20 cellular contexts compared by ENCODE assay signal in the genomic region with DNA sequence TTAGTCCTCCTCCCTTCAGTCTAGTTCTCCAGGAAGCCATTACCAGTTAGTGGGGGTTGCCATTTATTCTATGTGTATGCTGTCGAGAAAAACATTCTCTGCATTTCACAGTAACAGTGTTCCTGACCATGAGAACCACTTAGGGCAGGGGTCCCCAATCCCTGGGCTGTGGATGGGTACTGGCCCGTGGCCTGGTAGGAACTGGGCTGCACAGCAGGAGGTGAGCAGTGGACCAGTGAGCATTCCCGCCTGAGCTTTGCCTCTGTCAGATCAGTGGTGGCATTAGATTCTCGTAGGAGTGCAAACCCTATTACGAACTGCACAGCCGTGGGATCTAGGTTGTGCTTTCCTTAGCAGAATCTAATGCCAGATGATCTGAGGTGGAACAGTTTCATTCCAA. TPM values are rescaled to one million over a fixed set of nuclear protein-coding genes. Genes with fewer than 3 reads are reported as not detected.
DNase-seq lines count a peak whose midpoint lies in the region; ATAC-seq and FAIRE-seq lines count a peak whose summit lies in the region.
"Had no signal": no experiment of that assay in that cellular context is flagged by ENCODE, and none has a peak within 500 bp of the region (broad histone marks: within the 10 kb centered on the region; RNA-seq: fewer than 3 reads in every experiment).

No MANE protein-coding gene starts in this region.

- 87 to 88% methylated on average over 6 of the region's 6 CpGs for WGBS in aorta, 2 donors

- no peak overlapping the region for H3K27ac ChIP-seq in aorta (ENCODE audit: low read depth in 1 of 2, low read length in 2 of 2)
- H3K27ac ChIP-seq: gastroesophageal sphincter, left lung, ovary had no signal

- H3K4me1 Mint-ChIP-seq in activated T-cell treated with anti-CD3 and anti-CD28 coated beads, Interleukin-2, amount 50 U/mL, for 4 hours (ENCODE audit: low read depth), result peaks cover 74% of the 10 kb centered on the region
- H3K4me1 Mint-ChIP-seq in activated naive CD8-positive, alpha-beta T cell treated with anti-CD3 and anti-CD28 coated beads for 36 hours, result peaks cover 59% of the 10 kb centered on the region
- peaks cover 63 to 87% of the 10 kb centered on the region in 2 donors for H3K4me1 Mint-ChIP-seq in natural killer cell treated with Interleukin-12 subunit alpha and Interleukin-12 subunit beta and Interleukin-15 and Interleukin-18, amount 100 ng/mL, for 72 hours (ENCODE audit: low read depth in 2 of 2)

- no peaks in the 10 kb centered on the region for H3K36me3 ChIP-seq in aorta (ENCODE audit: control insufficient read depth in 1 of 2, insufficient read depth in 2 of 2, low read length in 1 of 2)
- H3K36me3 ChIP-seq: gastroesophageal sphincter, left lung, ovary had no signal

- FAIRE-seq in GM18507 (lab: Jason Lieb, UNC), result peak; percentile 38

- peak overlapping the region; percentile 20 for H3K4me3 Mint-ChIP-seq in activated T-cell treated with anti-CD3 and anti-CD28 coated beads, Interleukin-2, amount 50 U/mL, for 4 hours
- no peak overlapping the region for H3K4me3 Mint-ChIP-seq in activated naive CD8-positive, alpha-beta T cell treated with anti-CD3 and anti-CD28 coated beads for 36 hours
- peak overlapping the region; percentile 83 for H3K4me3 Mint-ChIP-seq in natural killer cell treated with Interleukin-12 subunit alpha and Interleukin-12 subunit beta and Interleukin-15 and Interleukin-18, amount 100 ng/mL, for 72 hours

- H3K4me3 ChIP-seq in aorta (ENCODE audit: low read length in 2 of 2), result no peak overlapping the region
- H3K4me3 ChIP-seq: gastroesophageal sphincter, left lung, ovary had no signal

- DNase-seq in activated T-cell treated with anti-CD3 and anti-CD28 coated beads, Interleukin-2, amount 50 U/mL, for 4 hours, result no peak
- DNase-seq in activated T-cell treated with anti-CD3 and anti-CD28 coated beads, Interleukin-2, amount 50 U/mL, for 48 hours, result no peak
- DNase-seq in GM18507 (ENCODE audit: extremely low spot score, insufficient read length, low read depth) (no peak), aorta (no peak), NCI-H774 (lab: John Stamatoyannopoulos, UW) (no peak)
- DNase-seq in activated naive CD8-positive, alpha-beta T cell treated with anti-CD3 and anti-CD28 coated beads for 36 hours, result no peak
- DNase-seq in natural killer cell treated with Interleukin-12 subunit alpha and Interleukin-12 subunit beta and Interleukin-15 and Interleukin-18, amount 100 ng/mL, for 72 hours (ENCODE audit: low spot score), result no peak
- DNase-seq: activated CD4-positive, CD25-positive, alpha-beta regulatory T cell treated with anti-CD3 and anti-CD28 coated beads, Interleukin-2, amount 50 U/mL, for 72 hours; Calu3; IMR-90; left lung; NCI-H2029 treated with DMSO at 0.1 percent for 48 hours; NCI-H524 treated with DMSO at 0.1 percent for 48 hours; ovary; SHP77 treated with DMSO at 0.1 percent for 48 hours; stimulated activated CD4-positive, alpha-beta T cell treated with anti-CD3 and anti-CD28 coated beads, Interleukin-2, amount 100 ng/mL, for 24 hours; substantia nigra; T-helper 9 cell had no signal

- H3K9me3 ChIP-seq in aorta (ENCODE audit: control insufficient read depth, low read length), result no peaks in the 10 kb centered on the region
- H3K9me3 ChIP-seq: gastroesophageal sphincter, left lung, ovary had no signal

- H3K27me3 Mint-ChIP-seq in activated T-cell treated with anti-CD3 and anti-CD28 coated beads, Interleukin-2, amount 50 U/mL, for 4 hours (ENCODE audit: low read depth), result no peaks in the 10 kb centered on the region
- no peaks in the 10 kb centered on the region for H3K27me3 Mint-ChIP-seq in activated naive CD8-positive, alpha-beta T cell treated with anti-CD3 and anti-CD28 coated beads for 36 hours
- H3K27me3 Mint-ChIP-seq in natural killer cell treated with Interleukin-12 subunit alpha and Interleukin-12 subunit beta and Interleukin-15 and Interleukin-18, amount 100 ng/mL, for 72 hours, result no peaks in the 10 kb centered on the region

- H3K27me3 ChIP-seq in aorta (ENCODE audit: control insufficient read depth in 1 of 2, insufficient read depth in 2 of 2, low read length in 1 of 2), result no peaks in the 10 kb centered on the region
- H3K27me3 ChIP-seq: gastroesophageal sphincter, left lung, ovary had no signal

- H3K27ac Mint-ChIP-seq in activated naive CD8-positive, alpha-beta T cell treated with anti-CD3 and anti-CD28 coated beads for 36 hours, result peak overlapping the region; percentile 71
- H3K27ac Mint-ChIP-seq in natural killer cell treated with Interleukin-12 subunit alpha and Interleukin-12 subunit beta and Interleukin-15 and Interleukin-18, amount 100 ng/mL, for 72 hours, result peak overlapping the region; percentile 88 to 97

- intact Hi-C loops in aorta (cut with DNase I), result no loop called here

- H3K36me3 Mint-ChIP-seq in activated T-cell treated with anti-CD3 and anti-CD28 coated beads, Interleukin-2, amount 50 U/mL, for 4 hours (ENCODE audit: insufficient read depth), result peaks cover 60% of the 10 kb centered on the region
- H3K36me3 Mint-ChIP-seq in activated naive CD8-positive, alpha-beta T cell treated with anti-CD3 and anti-CD28 coated beads for 36 hours, result peaks cover 80% of the 10 kb centered on the region
- peaks cover 44% of the 10 kb centered on the region for H3K36me3 Mint-ChIP-seq in natural killer cell treated with Interleukin-12 subunit alpha and Interleukin-12 subunit beta and Interleukin-15 and Interleukin-18, amount 100 ng/mL, for 72 hours

- ATAC-seq in activated T-cell treated with anti-CD3 and anti-CD28 coated beads, Interleukin-2, amount 50 U/mL, for 4 hours, result no peak
- no peak for ATAC-seq in natural killer cell treated with Interleukin-12 subunit alpha and Interleukin-12 subunit beta and Interleukin-15 and Interleukin-18, amount 100 ng/mL, for 72 hours
- no peak for ATAC-seq in aorta (ENCODE audit: low FRiP score)
- no peak for ATAC-seq in GM18520 (IDR thresholded peaks at IDR 0.05; ENCODE audit: unreplicated experiment)
- ATAC-seq: gastroesophageal sphincter, left lung had no signal

- no peaks in the 10 kb centered on the region for H3K4me1 ChIP-seq in aorta (ENCODE audit: control insufficient read depth in 1 of 2, insufficient read depth in 2 of 2, low read length in 2 of 2)
- H3K4me1 ChIP-seq: gastroesophageal sphincter had no signal

- H3K9me3 Mint-ChIP-seq in activated T-cell treated with anti-CD3 and anti-CD28 coated beads, Interleukin-2, amount 50 U/mL, for 4 hours, result no peaks in the 10 kb centered on the region
- peaks cover 5% of the 10 kb centered on the region for H3K9me3 Mint-ChIP-seq in activated naive CD8-positive, alpha-beta T cell treated with anti-CD3 and anti-CD28 coated beads for 36 hours
- peaks cover 2% of the 10 kb centered on the region for H3K9me3 Mint-ChIP-seq in natural killer cell treated with Interleukin-12 subunit alpha and Interleukin-12 subunit beta and Interleukin-15 and Interleukin-18, amount 100 ng/mL, for 72 hours

RNA-seq across cellular contexts. Expression of gene ITGA4, which starts 15.8 kb away (rescaled TPM):
- 10 to 100 TPM; 33.6 to 58.0 (median 45.4) TPM for total RNA-seq in activated T-cell treated with anti-CD3 and anti-CD28 coated beads, Interleukin-2, amount 50 U/mL, for 4 hours
- 10 to 100 TPM; 71.9 to 74.8 TPM for total RNA-seq in activated naive CD8-positive, alpha-beta T cell treated with anti-CD3 and anti-CD28 coated beads for 36 hours
- total RNA-seq in natural killer cell treated with Interleukin-12 subunit alpha and Interleukin-12 subunit beta and Interleukin-15 and Interleukin-18, amount 100 ng/mL, for 72 hours, result 100 to 1,000 TPM in 1 of 2 donors, 10 to 100 TPM in 1; 52.1 to 147 TPM
- 10 to 100 TPM; 13.1 to 23.9 TPM for total RNA-seq in aorta
- polyA plus RNA-seq in aorta, result 1 to 10 TPM in 1 of 2 donors, under 1 TPM in 1; 0.49 to 4.5 TPM
